In genomic region chr12:131624369-131625170, GRCh38 we compare ENCODE assay signal across 8 cellular contexts.
DNase-seq lines count a peak whose midpoint lies in the region; ATAC-seq, FAIRE-seq and TF ChIP-seq lines count a peak whose summit lies in the region.
"Not testable (repeated sequence)": the region's sequence is repeated elsewhere in the genome, so short reads cannot be mapped to it uniquely, and the experiment has no call there.

No MANE protein-coding gene starts in this region.

- H2BK15ac ChIP-seq in mesendoderm (replicated peaks; ENCODE audit: low read depth): not testable (repeated sequence)

- not testable (repeated sequence) for H2AK5ac ChIP-seq in mesendoderm (ENCODE audit: low read length)

- not testable (repeated sequence) for TF ChIP-seq CTCF in MCF 10A (IDR thresholded peaks at IDR 0.05; ENCODE audit: unreplicated experiment); psoas muscle (IDR thresholded peaks at IDR 0.05)

- not testable (repeated sequence) for H3K9me3 Mint-ChIP-seq in T-helper 2 cell treated with Interferon-gamma antibody and Interleukin-4, amounts not matched to agents 5 μg/mL and 100 μg/mL, for 36 hours; MCF 10A (ENCODE audit: unreplicated experiment)

- not testable (repeated sequence) for H3K79me1 ChIP-seq in mesendoderm (ENCODE audit: low read length)

- H3K4me2 ChIP-seq in mesendoderm (ENCODE audit: low read length): not testable (repeated sequence)

- H3K36me3 Mint-ChIP-seq in T-helper 2 cell treated with Interferon-gamma antibody and Interleukin-4, amounts not matched to agents 5 μg/mL and 100 μg/mL, for 36 hours (ENCODE audit: low read depth); MCF 10A (ENCODE audit: insufficient read depth, unreplicated experiment): not testable (repeated sequence)

- WGBS in mesendoderm (ENCODE audit: extremely low coverage, insufficient coverage, low lambda C conversion rate): no CpG with 5 or more reads among the region's 13 CpGs
- WGBS in psoas muscle, 3 donors: 3 to 12% (median 8%) methylated on average over 13 of the region's 13 CpGs

- not testable (repeated sequence) for H3K27me3 Mint-ChIP-seq in T-helper 2 cell treated with Interferon-gamma antibody and Interleukin-4, amounts not matched to agents 5 μg/mL and 100 μg/mL, for 36 hours (ENCODE audit: low read depth); MCF 10A (ENCODE audit: insufficient read depth, unreplicated experiment)

- not testable (repeated sequence) for H3K9me3 ChIP-seq in psoas muscle

- FAIRE-seq in urothelium cell line (lab: Jason Lieb, UNC): peak; percentile 40

- H3K79me2 ChIP-seq in mesendoderm (ENCODE audit: control insufficient read depth, insufficient read depth, low read length): not testable (repeated sequence)

- H3K27ac ChIP-seq in mesendoderm (ENCODE audit: low read depth, low read length): peak overlapping the region; percentile 50
- H3K27ac ChIP-seq in psoas muscle: not testable (repeated sequence)

- POLR2A ChIA-PET in MCF 10A (lab: Yijun Ruan, JAX): interaction anchor here (0.6 to 1.2 kb wide), 2 partner anchors 86 to 346 kb away, joined by 3 read pairs; partner anchors contain the start of gene SFSWAP

- H3K4ac ChIP-seq in mesendoderm (ENCODE audit: low read depth, low read length): peak overlapping the region; percentile 4

- not testable (repeated sequence) for H3K4me3 Mint-ChIP-seq in T-helper 2 cell treated with Interferon-gamma antibody and Interleukin-4, amounts not matched to agents 5 μg/mL and 100 μg/mL, for 36 hours; MCF 10A (ENCODE audit: unreplicated experiment)

- H3K4me3 ChIP-seq in mesendoderm (ENCODE audit: low read length); psoas muscle: not testable (repeated sequence)

- not testable (repeated sequence) for BruUV-seq in MCF 10A (replicated peaks; lab: Mats Ljungman, UMichigan)

- intact Hi-C loops in MCF 10A (cut with micrococcal nuclease): not testable (repeated sequence)
- intact Hi-C loops in Right ventricle myocardium superior (cut with DNase I) (loop anchor here (5.0 kb wide), 1 partner anchor 277 kb away; no protein-coding TSS in a partner anchor), psoas muscle (cut with DNase I) (loop anchor here in 1 of 2 donors (5.0 kb wide), 1 partner anchor 277 kb away; no protein-coding TSS in a partner anchor)

- H3K36me3 ChIP-seq in mesendoderm (ENCODE audit: control insufficient read depth, insufficient read depth, low read length); psoas muscle (ENCODE audit: insufficient read depth in 1 of 2, low read depth in 1 of 2): not testable (repeated sequence)

- peak; percentile 29 for DNase-seq in G401 (ENCODE audit: low spot score)
- peak; percentile 8 for DNase-seq in NCI-H146 (lab: John Stamatoyannopoulos, UW)
- DNase-seq in T-helper 2 cell treated with Interferon-gamma antibody and Interleukin-4, amounts not matched to agents 5 μg/mL and 100 μg/mL, for 36 hours (ENCODE audit: low spot score); Right ventricle myocardium superior; psoas muscle; urothelium cell line (ENCODE audit: low spot score): not testable (repeated sequence)
- DNase-seq in MCF 10A (ENCODE audit: unreplicated experiment): peak; percentile 40
- DNase-seq in mesendoderm: peak; percentile 76

- H3K4me1 ChIP-seq in mesendoderm (ENCODE audit: control insufficient read depth, low read depth, low read length): peaks cover 11% of the 10 kb centered on the region
- not testable (repeated sequence) for H3K4me1 ChIP-seq in psoas muscle

- H3K23ac ChIP-seq in mesendoderm (ENCODE audit: low read length): not testable (repeated sequence)

- not testable (repeated sequence) for H2BK120ac ChIP-seq in mesendoderm (ENCODE audit: low read depth, low read length)

- in situ Hi-C loops in G401 (cut with HindIII; ENCODE audit: low sequenced_read_pairs): not testable (repeated sequence)

- peak overlapping the region; percentile 79 for H3K56ac ChIP-seq in mesendoderm (ENCODE audit: low read length)

- not testable (repeated sequence) for H4K8ac ChIP-seq in mesendoderm (ENCODE audit: low read depth, low read length)

- H4K5ac ChIP-seq in mesendoderm (ENCODE audit: low read length): not testable (repeated sequence)

- peak overlapping the region; percentile 37 for H3K9ac ChIP-seq in mesendoderm (ENCODE audit: low read length)

- peak overlapping the region; percentile 69 for H2BK5ac ChIP-seq in mesendoderm (ENCODE audit: low read length)

- H3K27ac Mint-ChIP-seq in T-helper 2 cell treated with Interferon-gamma antibody and Interleukin-4, amounts not matched to agents 5 μg/mL and 100 μg/mL, for 36 hours: peak overlapping the region; percentile 36
- not testable (repeated sequence) for H3K27ac Mint-ChIP-seq in MCF 10A (ENCODE audit: low read depth, unreplicated experiment)

- ATAC-seq in Right ventricle myocardium superior (ENCODE audit: poor library complexity): peak; percentile 15
- ATAC-seq in psoas muscle: peak; percentile 42 to 73 (median 47)

- H3K4me1 Mint-ChIP-seq in T-helper 2 cell treated with Interferon-gamma antibody and Interleukin-4, amounts not matched to agents 5 μg/mL and 100 μg/mL, for 36 hours (ENCODE audit: low read depth); MCF 10A (ENCODE audit: insufficient read depth, unreplicated experiment): not testable (repeated sequence)

- CTCF ChIA-PET in MCF 10A (lab: Yijun Ruan, JAX): interaction anchor here (0.7 kb wide), 1 partner anchor 8 kb away, joined by 3 read pairs; no protein-coding TSS in a partner anchor

- not testable (repeated sequence) for H3K27me3 ChIP-seq in mesendoderm (ENCODE audit: insufficient read depth, low read length, poor library complexity)
- peaks cover 0 to 35% (median 15%) of the 10 kb centered on the region in 3 donors for H3K27me3 ChIP-seq in psoas muscle (ENCODE audit: insufficient read depth in 3 of 3, low read length in 2 of 3)

- H3K18ac ChIP-seq in mesendoderm (ENCODE audit: low read length): not testable (repeated sequence)
